Comparison of ENCODE assay signal across 29 cellular contexts in the genomic region with DNA sequence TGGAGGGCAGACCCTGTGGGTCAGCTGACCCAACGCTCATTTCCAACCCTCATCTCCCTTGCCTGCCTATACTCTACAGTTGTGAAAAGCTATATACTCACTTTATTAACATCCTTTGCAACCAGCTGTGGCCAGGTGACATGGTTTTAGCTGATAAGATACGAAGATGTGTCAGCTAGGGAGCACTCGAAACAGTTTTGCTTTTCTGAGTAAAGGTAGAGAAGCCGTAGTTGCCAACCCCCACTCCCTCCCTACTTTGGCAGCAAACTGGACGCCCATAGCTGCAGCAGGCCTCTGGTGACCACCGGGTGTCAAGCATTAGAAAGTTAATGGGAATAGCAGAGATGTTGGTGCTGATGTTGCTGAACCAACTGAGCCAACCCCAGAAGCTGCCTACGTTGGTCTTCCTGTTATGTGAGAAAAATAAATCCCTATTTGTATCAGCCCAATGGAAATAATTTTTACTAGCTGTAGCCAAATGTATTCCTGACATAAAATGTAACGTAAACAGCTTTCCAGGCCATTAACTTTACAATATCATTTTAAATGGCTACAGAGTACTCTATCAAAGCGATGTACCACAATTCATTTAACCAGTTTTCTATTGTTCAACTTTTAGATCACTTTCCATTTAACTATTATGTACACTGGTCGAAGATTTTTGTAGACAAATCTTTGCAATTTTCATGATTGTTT.
"Had no signal": no experiment of that assay in that cellular context is flagged by ENCODE, and none has a peak within 500 bp of the region (broad histone marks: within the 10 kb centered on the region; RNA-seq: fewer than 3 reads in every experiment).

No MANE protein-coding gene starts in this region.

- H3K4me3 ChIP-seq: stomach, suprapubic skin, testis, thoracic aorta, thyroid gland, tibial artery, tibial nerve, transverse colon, upper lobe of left lung, upper lobe of right lung, uterus, vagina had no signal

- H3K4me1 ChIP-seq: suprapubic skin, tibial artery, transverse colon, upper lobe of left lung, upper lobe of right lung, uterus, vagina had no signal

- ATAC-seq: stimulated activated effector memory CD8-positive, alpha-beta T cell treated with anti-CD3 and anti-CD28 coated beads, Interleukin-12 subunit alpha, Interleukin-12 subunit beta, amount 100 ng/mL, for 72 hours; stimulated activated memory B cell treated with anti-CD40 and anti-IgM and Interleukin-4, amounts not matched to agents 10 μg/mL and 1 μg/mL and 100 μg/mL, for 72 hours; stimulated activated naive B cell treated with anti-CD40 and anti-IgM and Interleukin-4, amounts not matched to agents 10 μg/mL and 1 μg/mL and 100 μg/mL, for 72 hours; stimulated activated naive CD8-positive, alpha-beta T cell treated with anti-CD3 and anti-CD28 coated beads, Interleukin-15, amount 100 ng/mL, for 72 hours; stimulated activated naive CD8-positive, alpha-beta T cell treated with anti-CD3 and anti-CD28 coated beads, Interleukin-15, Interleukin-2, amounts not matched to agents 100 U/mL and 50 U/mL, for 24 hours; upper lobe of right lung had no signal

- DNase-seq: stimulated activated CD4-positive, alpha-beta T cell treated with anti-CD3 and anti-CD28 coated beads, Interleukin-2, amount 100 ng/mL, for 48 hours; stimulated activated CD4-positive, alpha-beta T cell treated with anti-CD3 and anti-CD28 coated beads, Interleukin-4, amount 100 ng/mL, for 1 hour; stimulated activated CD4-positive, alpha-beta T cell treated with anti-CD3 and anti-CD28 coated beads, Interleukin-4, amount 100 ng/mL, for 24 hours; stimulated activated CD4-positive, alpha-beta T cell treated with anti-CD3 and anti-CD28 coated beads, Interleukin-4, amount 100 ng/mL, for 4 hours; stimulated activated CD8-positive, alpha-beta memory T cell treated with anti-CD3 and anti-CD28 coated beads, Interleukin-4, amount 100 ng/mL, for 48 hours; stimulated activated naive B cell treated with anti-CD40 and anti-IgM and Interleukin-4, amounts not matched to agents 10 μg/mL and 1 μg/mL and 100 μg/mL, for 72 hours; stimulated activated naive CD4-positive, alpha-beta T cell; stimulated activated naive CD4-positive, alpha-beta T cell treated with Interleukin-2 at 50 U/mL for 16 hours; stimulated activated naive CD8-positive, alpha-beta T cell treated with anti-CD3 and anti-CD28 coated beads, Interleukin-15, amount 100 ng/mL, for 72 hours; stimulated activated naive CD8-positive, alpha-beta T cell treated with anti-CD3 and anti-CD28 coated beads, Interleukin-15, Interleukin-2, amounts not matched to agents 100 U/mL and 50 U/mL, for 24 hours; stomach; substantia nigra; testis; thyroid gland; tibial artery; transverse colon; trophoblast cell; upper lobe of left lung; upper lobe of right lung; uterus had no signal

- FAIRE-seq: urothelium cell line had no signal

- H3K4me1 Mint-ChIP-seq: stimulated activated effector memory CD8-positive, alpha-beta T cell treated with anti-CD3 and anti-CD28 coated beads, Interleukin-12 subunit alpha, Interleukin-12 subunit beta, amount 100 ng/mL, for 72 hours; stimulated activated naive CD8-positive, alpha-beta T cell treated with anti-CD3 and anti-CD28 coated beads, Interleukin-15, amount 100 ng/mL, for 72 hours had no signal

- H3K27me3 Mint-ChIP-seq: stimulated activated memory B cell treated with anti-CD40 and anti-IgM and Interleukin-4, amounts not matched to agents 10 μg/mL and 1 μg/mL and 100 μg/mL, for 72 hours had no signal

- H3K4me3 Mint-ChIP-seq: stimulated activated effector memory CD8-positive, alpha-beta T cell treated with anti-CD3 and anti-CD28 coated beads, Interleukin-12 subunit alpha, Interleukin-12 subunit beta, amount 100 ng/mL, for 72 hours; stimulated activated memory B cell treated with anti-CD40 and anti-IgM and Interleukin-4, amounts not matched to agents 10 μg/mL and 1 μg/mL and 100 μg/mL, for 72 hours; stimulated activated naive B cell treated with anti-CD40 and anti-IgM and Interleukin-4, amounts not matched to agents 10 μg/mL and 1 μg/mL and 100 μg/mL, for 72 hours; stimulated activated naive CD8-positive, alpha-beta T cell treated with anti-CD3 and anti-CD28 coated beads, Interleukin-15, amount 100 ng/mL, for 72 hours; stimulated activated naive CD8-positive, alpha-beta T cell treated with anti-CD3 and anti-CD28 coated beads, Interleukin-15, Interleukin-2, amounts not matched to agents 100 ng/mL and 50 ng/mL, for 24 hours; type B pancreatic cell had no signal

- H3K9me3 ChIP-seq: stomach, suprapubic skin, testis, thoracic aorta, thyroid gland, tibial artery, tibial nerve, transverse colon, upper lobe of left lung, upper lobe of right lung, uterus, vagina had no signal

- H3K36me3 Mint-ChIP-seq: stimulated activated effector memory CD8-positive, alpha-beta T cell treated with anti-CD3 and anti-CD28 coated beads, Interleukin-12 subunit alpha, Interleukin-12 subunit beta, amount 100 ng/mL, for 72 hours; type B pancreatic cell had no signal

- H3K9me3 Mint-ChIP-seq: stimulated activated effector memory CD8-positive, alpha-beta T cell treated with anti-CD3 and anti-CD28 coated beads, Interleukin-12 subunit alpha, Interleukin-12 subunit beta, amount 100 ng/mL, for 72 hours; stimulated activated memory B cell treated with anti-CD40 and anti-IgM and Interleukin-4, amounts not matched to agents 10 μg/mL and 1 μg/mL and 100 μg/mL, for 72 hours; stimulated activated naive B cell treated with anti-CD40 and anti-IgM and Interleukin-4, amounts not matched to agents 10 μg/mL and 1 μg/mL and 100 μg/mL, for 72 hours; stimulated activated naive CD8-positive, alpha-beta T cell treated with anti-CD3 and anti-CD28 coated beads, Interleukin-15, amount 100 ng/mL, for 72 hours; stimulated activated naive CD8-positive, alpha-beta T cell treated with anti-CD3 and anti-CD28 coated beads, Interleukin-15, Interleukin-2, amounts not matched to agents 100 ng/mL and 50 ng/mL, for 24 hours; type B pancreatic cell had no signal

- H3K36me3 ChIP-seq: stomach, suprapubic skin, thoracic aorta, thyroid gland, tibial artery, tibial nerve, transverse colon, upper lobe of left lung, upper lobe of right lung, uterus, vagina had no signal

- H3K27ac Mint-ChIP-seq: stimulated activated effector memory CD8-positive, alpha-beta T cell treated with anti-CD3 and anti-CD28 coated beads, Interleukin-12 subunit alpha, Interleukin-12 subunit beta, amount 100 ng/mL, for 72 hours; stimulated activated memory B cell treated with anti-CD40 and anti-IgM and Interleukin-4, amounts not matched to agents 10 μg/mL and 1 μg/mL and 100 μg/mL, for 72 hours; stimulated activated naive B cell treated with anti-CD40 and anti-IgM and Interleukin-4, amounts not matched to agents 10 μg/mL and 1 μg/mL and 100 μg/mL, for 72 hours; stimulated activated naive CD8-positive, alpha-beta T cell treated with anti-CD3 and anti-CD28 coated beads, Interleukin-15, Interleukin-2, amounts not matched to agents 100 ng/mL and 50 ng/mL, for 24 hours; type B pancreatic cell had no signal

- H3K27me3 ChIP-seq: stomach, suprapubic skin, testis, thyroid gland, tibial artery, tibial nerve, transverse colon, upper lobe of left lung, upper lobe of right lung, uterus, vagina had no signal

- H3K27ac ChIP-seq: stomach, suprapubic skin, testis, thoracic aorta, thyroid gland, tibial artery, tibial nerve, transverse colon, upper lobe of left lung, upper lobe of right lung, uterus, vagina had no signal
